1 cellular context compared by ENCODE assay signal in the genomic region with DNA sequence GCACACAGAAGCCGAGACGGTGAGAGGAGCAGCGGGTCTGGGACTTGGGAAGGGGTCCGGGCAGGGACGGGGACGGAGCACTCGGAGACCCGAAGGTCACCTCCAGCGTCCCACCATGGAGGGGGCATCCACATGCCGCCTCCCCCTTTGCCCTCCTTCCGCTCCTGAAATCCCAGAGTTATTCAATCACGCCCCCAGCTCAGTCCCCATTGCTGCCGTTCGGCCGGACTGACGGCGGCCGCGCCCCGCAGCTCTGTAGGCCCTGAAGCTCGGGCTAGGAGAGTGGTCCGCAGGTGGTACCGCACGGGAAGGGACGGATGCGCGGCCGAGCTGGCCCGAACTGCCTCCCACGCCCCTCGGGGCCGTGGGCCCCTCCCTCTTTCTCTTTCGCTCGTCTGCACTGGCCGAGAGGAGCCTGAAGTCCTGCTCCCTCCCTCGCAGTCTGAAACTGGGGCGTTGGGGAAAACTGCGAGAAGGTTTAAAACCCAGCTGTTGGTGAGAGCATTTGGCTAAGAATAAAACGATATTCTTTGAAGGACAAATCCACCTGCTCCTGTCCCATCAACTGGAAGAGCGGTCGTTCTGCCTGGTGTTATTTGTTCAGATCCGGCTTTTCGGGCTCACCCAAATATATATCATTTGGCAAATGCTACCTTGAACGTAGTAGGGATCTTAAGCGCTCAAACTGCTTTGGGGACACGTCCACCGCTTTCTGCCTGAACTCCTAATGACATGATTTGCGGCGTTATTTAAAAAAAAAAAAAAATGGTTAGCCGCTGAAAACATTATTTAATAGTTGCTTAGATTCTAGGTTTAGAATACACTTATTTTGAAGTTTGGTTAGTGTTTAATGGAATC.
TF ChIP-seq lines count a peak whose summit lies in the region.

No MANE protein-coding gene starts in this region.

TF ChIP-seq in K562, 482 proteins besides CTCF, POLR2A, EP300 and RAD21 (continued from another document and continues in another):
- TF ChIP-seq, protein P1, sequence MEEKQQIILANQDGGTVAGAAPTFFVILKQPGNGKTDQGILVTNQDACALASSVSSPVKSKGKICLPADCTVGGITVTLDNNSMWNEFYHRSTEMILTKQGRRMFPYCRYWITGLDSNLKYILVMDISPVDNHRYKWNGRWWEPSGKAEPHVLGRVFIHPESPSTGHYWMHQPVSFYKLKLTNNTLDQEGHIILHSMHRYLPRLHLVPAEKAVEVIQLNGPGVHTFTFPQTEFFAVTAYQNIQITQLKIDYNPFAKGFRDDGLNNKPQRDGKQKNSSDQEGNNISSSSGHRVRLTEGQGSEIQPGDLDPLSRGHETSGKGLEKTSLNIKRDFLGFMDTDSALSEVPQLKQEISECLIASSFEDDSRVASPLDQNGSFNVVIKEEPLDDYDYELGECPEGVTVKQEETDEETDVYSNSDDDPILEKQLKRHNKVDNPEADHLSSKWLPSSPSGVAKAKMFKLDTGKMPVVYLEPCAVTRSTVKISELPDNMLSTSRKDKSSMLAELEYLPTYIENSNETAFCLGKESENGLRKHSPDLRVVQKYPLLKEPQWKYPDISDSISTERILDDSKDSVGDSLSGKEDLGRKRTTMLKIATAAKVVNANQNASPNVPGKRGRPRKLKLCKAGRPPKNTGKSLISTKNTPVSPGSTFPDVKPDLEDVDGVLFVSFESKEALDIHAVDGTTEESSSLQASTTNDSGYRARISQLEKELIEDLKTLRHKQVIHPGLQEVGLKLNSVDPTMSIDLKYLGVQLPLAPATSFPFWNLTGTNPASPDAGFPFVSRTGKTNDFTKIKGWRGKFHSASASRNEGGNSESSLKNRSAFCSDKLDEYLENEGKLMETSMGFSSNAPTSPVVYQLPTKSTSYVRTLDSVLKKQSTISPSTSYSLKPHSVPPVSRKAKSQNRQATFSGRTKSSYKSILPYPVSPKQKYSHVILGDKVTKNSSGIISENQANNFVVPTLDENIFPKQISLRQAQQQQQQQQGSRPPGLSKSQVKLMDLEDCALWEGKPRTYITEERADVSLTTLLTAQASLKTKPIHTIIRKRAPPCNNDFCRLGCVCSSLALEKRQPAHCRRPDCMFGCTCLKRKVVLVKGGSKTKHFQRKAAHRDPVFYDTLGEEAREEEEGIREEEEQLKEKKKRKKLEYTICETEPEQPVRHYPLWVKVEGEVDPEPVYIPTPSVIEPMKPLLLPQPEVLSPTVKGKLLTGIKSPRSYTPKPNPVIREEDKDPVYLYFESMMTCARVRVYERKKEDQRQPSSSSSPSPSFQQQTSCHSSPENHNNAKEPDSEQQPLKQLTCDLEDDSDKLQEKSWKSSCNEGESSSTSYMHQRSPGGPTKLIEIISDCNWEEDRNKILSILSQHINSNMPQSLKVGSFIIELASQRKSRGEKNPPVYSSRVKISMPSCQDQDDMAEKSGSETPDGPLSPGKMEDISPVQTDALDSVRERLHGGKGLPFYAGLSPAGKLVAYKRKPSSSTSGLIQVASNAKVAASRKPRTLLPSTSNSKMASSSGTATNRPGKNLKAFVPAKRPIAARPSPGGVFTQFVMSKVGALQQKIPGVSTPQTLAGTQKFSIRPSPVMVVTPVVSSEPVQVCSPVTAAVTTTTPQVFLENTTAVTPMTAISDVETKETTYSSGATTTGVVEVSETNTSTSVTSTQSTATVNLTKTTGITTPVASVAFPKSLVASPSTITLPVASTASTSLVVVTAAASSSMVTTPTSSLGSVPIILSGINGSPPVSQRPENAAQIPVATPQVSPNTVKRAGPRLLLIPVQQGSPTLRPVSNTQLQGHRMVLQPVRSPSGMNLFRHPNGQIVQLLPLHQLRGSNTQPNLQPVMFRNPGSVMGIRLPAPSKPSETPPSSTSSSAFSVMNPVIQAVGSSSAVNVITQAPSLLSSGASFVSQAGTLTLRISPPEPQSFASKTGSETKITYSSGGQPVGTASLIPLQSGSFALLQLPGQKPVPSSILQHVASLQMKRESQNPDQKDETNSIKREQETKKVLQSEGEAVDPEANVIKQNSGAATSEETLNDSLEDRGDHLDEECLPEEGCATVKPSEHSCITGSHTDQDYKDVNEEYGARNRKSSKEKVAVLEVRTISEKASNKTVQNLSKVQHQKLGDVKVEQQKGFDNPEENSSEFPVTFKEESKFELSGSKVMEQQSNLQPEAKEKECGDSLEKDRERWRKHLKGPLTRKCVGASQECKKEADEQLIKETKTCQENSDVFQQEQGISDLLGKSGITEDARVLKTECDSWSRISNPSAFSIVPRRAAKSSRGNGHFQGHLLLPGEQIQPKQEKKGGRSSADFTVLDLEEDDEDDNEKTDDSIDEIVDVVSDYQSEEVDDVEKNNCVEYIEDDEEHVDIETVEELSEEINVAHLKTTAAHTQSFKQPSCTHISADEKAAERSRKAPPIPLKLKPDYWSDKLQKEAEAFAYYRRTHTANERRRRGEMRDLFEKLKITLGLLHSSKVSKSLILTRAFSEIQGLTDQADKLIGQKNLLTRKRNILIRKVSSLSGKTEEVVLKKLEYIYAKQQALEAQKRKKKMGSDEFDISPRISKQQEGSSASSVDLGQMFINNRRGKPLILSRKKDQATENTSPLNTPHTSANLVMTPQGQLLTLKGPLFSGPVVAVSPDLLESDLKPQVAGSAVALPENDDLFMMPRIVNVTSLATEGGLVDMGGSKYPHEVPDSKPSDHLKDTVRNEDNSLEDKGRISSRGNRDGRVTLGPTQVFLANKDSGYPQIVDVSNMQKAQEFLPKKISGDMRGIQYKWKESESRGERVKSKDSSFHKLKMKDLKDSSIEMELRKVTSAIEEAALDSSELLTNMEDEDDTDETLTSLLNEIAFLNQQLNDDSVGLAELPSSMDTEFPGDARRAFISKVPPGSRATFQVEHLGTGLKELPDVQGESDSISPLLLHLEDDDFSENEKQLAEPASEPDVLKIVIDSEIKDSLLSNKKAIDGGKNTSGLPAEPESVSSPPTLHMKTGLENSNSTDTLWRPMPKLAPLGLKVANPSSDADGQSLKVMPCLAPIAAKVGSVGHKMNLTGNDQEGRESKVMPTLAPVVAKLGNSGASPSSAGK (IDR thresholded peaks at IDR 0.05): no peak
- TF ChIP-seq, protein P2, sequence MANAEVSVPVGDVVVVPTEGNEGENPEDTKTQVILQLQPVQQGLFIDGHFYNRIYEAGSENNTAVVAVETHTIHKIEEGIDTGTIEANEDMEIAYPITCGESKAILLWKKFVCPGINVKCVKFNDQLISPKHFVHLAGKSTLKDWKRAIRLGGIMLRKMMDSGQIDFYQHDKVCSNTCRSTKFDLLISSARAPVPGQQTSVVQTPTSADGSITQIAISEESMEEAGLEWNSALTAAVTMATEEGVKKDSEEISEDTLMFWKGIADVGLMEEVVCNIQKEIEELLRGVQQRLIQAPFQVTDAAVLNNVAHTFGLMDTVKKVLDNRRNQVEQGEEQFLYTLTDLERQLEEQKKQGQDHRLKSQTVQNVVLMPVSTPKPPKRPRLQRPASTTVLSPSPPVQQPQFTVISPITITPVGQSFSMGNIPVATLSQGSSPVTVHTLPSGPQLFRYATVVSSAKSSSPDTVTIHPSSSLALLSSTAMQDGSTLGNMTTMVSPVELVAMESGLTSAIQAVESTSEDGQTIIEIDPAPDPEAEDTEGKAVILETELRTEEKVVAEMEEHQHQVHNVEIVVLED (CRISPR knock-in tag; IDR thresholded peaks at IDR 0.05): no peak
- TF ChIP-seq, protein P3, sequence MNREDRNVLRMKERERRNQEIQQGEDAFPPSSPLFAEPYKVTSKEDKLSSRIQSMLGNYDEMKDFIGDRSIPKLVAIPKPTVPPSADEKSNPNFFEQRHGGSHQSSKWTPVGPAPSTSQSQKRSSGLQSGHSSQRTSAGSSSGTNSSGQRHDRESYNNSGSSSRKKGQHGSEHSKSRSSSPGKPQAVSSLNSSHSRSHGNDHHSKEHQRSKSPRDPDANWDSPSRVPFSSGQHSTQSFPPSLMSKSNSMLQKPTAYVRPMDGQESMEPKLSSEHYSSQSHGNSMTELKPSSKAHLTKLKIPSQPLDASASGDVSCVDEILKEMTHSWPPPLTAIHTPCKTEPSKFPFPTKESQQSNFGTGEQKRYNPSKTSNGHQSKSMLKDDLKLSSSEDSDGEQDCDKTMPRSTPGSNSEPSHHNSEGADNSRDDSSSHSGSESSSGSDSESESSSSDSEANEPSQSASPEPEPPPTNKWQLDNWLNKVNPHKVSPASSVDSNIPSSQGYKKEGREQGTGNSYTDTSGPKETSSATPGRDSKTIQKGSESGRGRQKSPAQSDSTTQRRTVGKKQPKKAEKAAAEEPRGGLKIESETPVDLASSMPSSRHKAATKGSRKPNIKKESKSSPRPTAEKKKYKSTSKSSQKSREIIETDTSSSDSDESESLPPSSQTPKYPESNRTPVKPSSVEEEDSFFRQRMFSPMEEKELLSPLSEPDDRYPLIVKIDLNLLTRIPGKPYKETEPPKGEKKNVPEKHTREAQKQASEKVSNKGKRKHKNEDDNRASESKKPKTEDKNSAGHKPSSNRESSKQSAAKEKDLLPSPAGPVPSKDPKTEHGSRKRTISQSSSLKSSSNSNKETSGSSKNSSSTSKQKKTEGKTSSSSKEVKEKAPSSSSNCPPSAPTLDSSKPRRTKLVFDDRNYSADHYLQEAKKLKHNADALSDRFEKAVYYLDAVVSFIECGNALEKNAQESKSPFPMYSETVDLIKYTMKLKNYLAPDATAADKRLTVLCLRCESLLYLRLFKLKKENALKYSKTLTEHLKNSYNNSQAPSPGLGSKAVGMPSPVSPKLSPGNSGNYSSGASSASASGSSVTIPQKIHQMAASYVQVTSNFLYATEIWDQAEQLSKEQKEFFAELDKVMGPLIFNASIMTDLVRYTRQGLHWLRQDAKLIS (CRISPR knock-in tag; IDR thresholded peaks at IDR 0.05): peak; percentile 87
- TF ChIP-seq YY1 (IDR thresholded peaks at IDR 0.05; ENCODE audit: borderline replicate concordance in 1 of 3, control insufficient read depth in 1 of 3, extremely low read depth in 1 of 3, insufficient read depth in 3 of 3, insufficient read length in 1 of 3, insufficient replicate concordance in 2 of 3, low read depth in 1 of 3, low read length in 2 of 3) (peak in 2 of 3 experiments; percentile 58 to 63), ZNF780A (CRISPR knock-in tag; IDR thresholded peaks at IDR 0.05) (no peak), HNRNPK (IDR thresholded peaks at IDR 0.05; ENCODE audit: low read depth, low read length, poor library complexity, severe bottlenecking) (no peak), GTF2A2 (tag; IDR thresholded peaks at IDR 0.05) (no peak), MXI1 (IDR thresholded peaks at IDR 0.05; ENCODE audit: low read depth, low read length) (peak; percentile 25; the same call in 1 of the 2 replicates), ZKSCAN8 (CRISPR knock-in tag; IDR thresholded peaks at IDR 0.05) (no peak), DEAF1 (CRISPR knock-in tag; IDR thresholded peaks at IDR 0.05) (no peak), ZNF511 (CRISPR knock-in tag; IDR thresholded peaks at IDR 0.05) (peak; percentile 22; the same call in 1 of the 2 replicates), TSC22D4 (tag; IDR thresholded peaks at IDR 0.05) (no peak), NCOA1 (IDR thresholded peaks at IDR 0.05; ENCODE audit: low read depth) (no peak), RUNX1 (IDR thresholded peaks at IDR 0.05; ENCODE audit: low read depth) (no peak), RFX7 (CRISPR knock-in tag; IDR thresholded peaks at IDR 0.05) (no peak), RB1 (IDR thresholded peaks at IDR 0.05; ENCODE audit: low read depth) (peak; percentile 57), RBFOX2 (IDR thresholded peaks at IDR 0.05; ENCODE audit: low read depth, low read length) (peak; percentile 91), ARNT (IDR thresholded peaks at IDR 0.05) (no peak; a peak in 1 of 4 replicates), WHSC1 (IDR thresholded peaks at IDR 0.05; ENCODE audit: low read length) (no peak), HNRNPUL1 (IDR thresholded peaks at IDR 0.05; ENCODE audit: low read length) (no peak), MXD1 (CRISPR knock-in tag; IDR thresholded peaks at IDR 0.05; ENCODE audit: borderline replicate concordance, poor library complexity, severe bottlenecking) (no peak), ERF (CRISPR knock-in tag; IDR thresholded peaks at IDR 0.05) (no peak)
- TF ChIP-seq, protein P4, sequence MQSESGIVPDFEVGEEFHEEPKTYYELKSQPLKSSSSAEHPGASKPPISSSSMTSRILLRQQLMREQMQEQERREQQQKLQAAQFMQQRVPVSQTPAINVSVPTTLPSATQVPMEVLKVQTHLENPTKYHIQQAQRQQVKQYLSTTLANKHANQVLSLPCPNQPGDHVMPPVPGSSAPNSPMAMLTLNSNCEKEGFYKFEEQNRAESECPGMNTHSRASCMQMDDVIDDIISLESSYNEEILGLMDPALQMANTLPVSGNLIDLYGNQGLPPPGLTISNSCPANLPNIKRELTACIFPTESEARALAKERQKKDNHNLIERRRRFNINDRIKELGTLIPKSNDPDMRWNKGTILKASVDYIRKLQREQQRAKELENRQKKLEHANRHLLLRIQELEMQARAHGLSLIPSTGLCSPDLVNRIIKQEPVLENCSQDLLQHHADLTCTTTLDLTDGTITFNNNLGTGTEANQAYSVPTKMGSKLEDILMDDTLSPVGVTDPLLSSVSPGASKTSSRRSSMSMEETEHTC (IDR thresholded peaks at IDR 0.05): no peak
- TF ChIP-seq, protein P5, sequence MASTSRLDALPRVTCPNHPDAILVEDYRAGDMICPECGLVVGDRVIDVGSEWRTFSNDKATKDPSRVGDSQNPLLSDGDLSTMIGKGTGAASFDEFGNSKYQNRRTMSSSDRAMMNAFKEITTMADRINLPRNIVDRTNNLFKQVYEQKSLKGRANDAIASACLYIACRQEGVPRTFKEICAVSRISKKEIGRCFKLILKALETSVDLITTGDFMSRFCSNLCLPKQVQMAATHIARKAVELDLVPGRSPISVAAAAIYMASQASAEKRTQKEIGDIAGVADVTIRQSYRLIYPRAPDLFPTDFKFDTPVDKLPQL (IDR thresholded peaks at IDR 0.05; ENCODE audit: extremely low read depth, insufficient read length): no peak
